In the genomic region with DNA sequence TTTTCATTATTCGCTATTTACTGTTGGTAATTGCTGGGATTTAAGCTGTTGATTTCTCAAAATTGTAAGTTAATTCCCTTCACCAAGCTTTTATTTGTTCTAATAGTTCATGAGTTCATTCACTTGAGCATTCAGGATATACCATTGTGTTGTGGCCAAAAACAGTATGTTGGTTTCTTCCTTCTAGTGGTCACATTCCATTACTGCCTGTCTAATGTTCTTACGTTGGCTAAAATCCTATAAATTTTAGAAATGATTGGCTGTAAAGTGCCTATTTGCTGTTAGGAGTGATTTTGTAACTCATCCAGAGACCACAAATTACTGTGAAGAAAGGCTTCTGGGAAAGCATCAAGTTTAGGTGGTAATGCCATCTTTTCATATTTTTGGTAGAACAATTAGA, we compare ENCODE assay signal across 14 cellular contexts.
DNase-seq lines count a peak whose midpoint lies in the region; FAIRE-seq and TF ChIP-seq lines count a peak whose summit lies in the region.
"Had no signal": no experiment of that assay in that cellular context is flagged by ENCODE, and none has a peak within 500 bp of the region (broad histone marks: within the 10 kb centered on the region; RNA-seq: fewer than 3 reads in every experiment).

No MANE protein-coding gene starts in this region.

- H3K14ac ChIP-seq in trophoblast cell (ENCODE audit: low read length), result no peak overlapping the region

- intact Hi-C loops in OCI-LY7 (cut with micrococcal nuclease; ENCODE audit: unreplicated experiment), result no loop called here

- H4K12ac ChIP-seq in trophoblast cell (ENCODE audit: low read depth, low read length), result no peak overlapping the region

- H3K18ac ChIP-seq in trophoblast cell (ENCODE audit: low read length), result no peak overlapping the region

- TF ChIP-seq CTCF in OCI-LY7 (conservative IDR thresholded peaks at IDR 0.05; ENCODE audit: low read length) (no peak), GM13977 (IDR thresholded peaks at IDR 0.05; ENCODE audit: extremely low read depth, insufficient read depth, missing control alignments) (no peak)

- H3K36me3 ChIP-seq in OCI-LY7 (ENCODE audit: insufficient read depth, low read length) (no peaks in the 10 kb centered on the region), trophoblast cell (ENCODE audit: control insufficient read depth in 1 of 2, insufficient read depth in 2 of 2, low read length in 2 of 2) (no peaks in the 10 kb centered on the region)
- H3K36me3 ChIP-seq: esophagus squamous epithelium had no signal

- H3K27ac ChIP-seq in OCI-LY7 (ENCODE audit: low read depth, low read length, poor library complexity, severe bottlenecking), result no peak overlapping the region
- H3K27ac ChIP-seq in caudate nucleus (ENCODE audit: low read depth, low read length), result no peak overlapping the region
- no peak overlapping the region for H3K27ac ChIP-seq in trophoblast cell (ENCODE audit: low read depth, low read length)
- H3K27ac ChIP-seq: esophagus squamous epithelium had no signal

- no peak overlapping the region for H2BK120ac ChIP-seq in trophoblast cell (ENCODE audit: insufficient read depth, low read length, poor library complexity)

- WGBS in trophoblast cell (ENCODE audit: extremely low coverage, insufficient coverage, insufficient read length), result no CpG with 5 or more reads among the region's 2 CpGs

- no peaks in the 10 kb centered on the region for H3K79me1 ChIP-seq in trophoblast cell (ENCODE audit: low read length)

- H4K91ac ChIP-seq in trophoblast cell (ENCODE audit: low read depth, low read length), result no peak overlapping the region

- H3K4me3 ChIP-seq in OCI-LY7 (ENCODE audit: low read depth, low read length, poor library complexity, severe bottlenecking) (no peak overlapping the region), trophoblast cell (ENCODE audit: low read depth, low read length) (no peak overlapping the region)
- H3K4me3 ChIP-seq: esophagus squamous epithelium had no signal

- H3K79me2 ChIP-seq in OCI-LY7 (ENCODE audit: insufficient read depth, low read depth, low read length) (no peaks in the 10 kb centered on the region), trophoblast cell (ENCODE audit: control insufficient read depth, insufficient read depth, low read length, poor library complexity) (no peaks in the 10 kb centered on the region)

- H3K9ac ChIP-seq in trophoblast cell (ENCODE audit: low read length), result no peak overlapping the region

- no peak overlapping the region for H4K8ac ChIP-seq in trophoblast cell (ENCODE audit: low read depth, low read length)

- H2AK5ac ChIP-seq in trophoblast cell (ENCODE audit: low read length), result no peak overlapping the region

- peaks cover 11% of the 10 kb centered on the region for H4K20me1 ChIP-seq in OCI-LY7 (ENCODE audit: insufficient read depth, low read length)

- POLR2A ChIA-PET in OCI-LY7 (lab: Charles Lee), result no interaction called here

- CTCF ChIA-PET in OCI-LY7 (lab: Charles Lee; ENCODE audit: unreplicated experiment), result no interaction called here

- H3K4ac ChIP-seq in trophoblast cell (ENCODE audit: low read depth, low read length), result no peak overlapping the region

- H2AFZ ChIP-seq in OCI-LY7 (ENCODE audit: low read length) (no peak overlapping the region), trophoblast cell (ENCODE audit: insufficient read depth, low read length, poor library complexity) (no peak overlapping the region)

- no peaks in the 10 kb centered on the region for H3K4me1 ChIP-seq in OCI-LY7 (ENCODE audit: insufficient read depth, low read length, poor library complexity, severe bottlenecking)
- H3K4me1 ChIP-seq in trophoblast cell (ENCODE audit: control insufficient read depth in 1 of 2, insufficient read depth in 2 of 2, low read length in 2 of 2), result no peaks in the 10 kb centered on the region

- no peak overlapping the region for H2BK5ac ChIP-seq in trophoblast cell (ENCODE audit: low read depth, low read length, poor library complexity)

- no TSS peak for BruUV-seq in OCI-LY7 (replicated peaks; lab: Mats Ljungman, UMichigan)

- no peaks in the 10 kb centered on the region for H3K9me3 ChIP-seq in OCI-LY7 (ENCODE audit: low read length)
- H3K9me3 ChIP-seq in trophoblast cell (ENCODE audit: insufficient read depth, low read depth, low read length), result no peaks in the 10 kb centered on the region
- H3K9me3 ChIP-seq: esophagus squamous epithelium had no signal

- no peaks in the 10 kb centered on the region for H3K27me3 ChIP-seq in trophoblast cell (ENCODE audit: insufficient read depth, low read length)
- H3K27me3 ChIP-seq: esophagus squamous epithelium had no signal

- H3K9me2 ChIP-seq in OCI-LY7 (ENCODE audit: insufficient read depth, low read length), result no peaks in the 10 kb centered on the region

- no peak overlapping the region for H2BK12ac ChIP-seq in trophoblast cell (ENCODE audit: low read length)

- peak; percentile 29 for FAIRE-seq in GM18507 (lab: Jason Lieb, UNC)
- FAIRE-seq: urothelium cell line had no signal

- no peak overlapping the region for H3K4me2 ChIP-seq in OCI-LY7 (ENCODE audit: low read length)
- no peak overlapping the region for H3K4me2 ChIP-seq in trophoblast cell (ENCODE audit: low read length)

- in situ Hi-C loops in SK-MEL-5 (cut with HindIII; ENCODE audit: low pct_unique_long_range_greater_than_20kb, low sequenced_read_pairs) (no loop called here), GM13977 (cut with MboI; ENCODE audit: low pct_unique_long_range_greater_than_20kb, low sequenced_read_pairs, unreplicated experiment) (no loop called here)

- DNase-seq in AG08395 (ENCODE audit: low spot score), result peak; percentile 30
- DNase-seq in GM18507 (ENCODE audit: extremely low spot score, insufficient read length, low read depth), result no peak
- DNase-seq in SK-MEL-5 (ENCODE audit: low read depth, low spot score), result peak; percentile 30
- DNase-seq in fibroblast of gingiva (ENCODE audit: low read depth), result peak; percentile 62
- DNase-seq in OCI-LY7 (ENCODE audit: low spot score), result no peak
- no peak for DNase-seq in caudate nucleus (lab: John Stamatoyannopoulos, UW)
- DNase-seq in GM13977 (ENCODE audit: low spot score), result no peak
- no peak for DNase-seq in trophoblast cell
- DNase-seq: ACHN; esophagus squamous epithelium; NCI-H187; NCI-H524 treated with DMSO at 0.1 percent for 48 hours; stimulated activated naive CD4-positive, alpha-beta T cell had no signal

- H3K23ac ChIP-seq in trophoblast cell (ENCODE audit: low read length), result no peak overlapping the region

Comparison
In these comparisons a context has a peak if more than half of its experiments do, and no peak if none do; other contexts are left out.
1. DNase-seq: peak in AG08395 (single experiment), SK-MEL-5 (single experiment) and fibroblast of gingiva (single experiment); none in GM18507 (single experiment), OCI-LY7 (single experiment), caudate nucleus (0 of 61), GM13977 (single experiment) and trophoblast cell (0 of 2).